Comparison of ENCODE assay signal across 24 cellular contexts in the genomic region with DNA sequence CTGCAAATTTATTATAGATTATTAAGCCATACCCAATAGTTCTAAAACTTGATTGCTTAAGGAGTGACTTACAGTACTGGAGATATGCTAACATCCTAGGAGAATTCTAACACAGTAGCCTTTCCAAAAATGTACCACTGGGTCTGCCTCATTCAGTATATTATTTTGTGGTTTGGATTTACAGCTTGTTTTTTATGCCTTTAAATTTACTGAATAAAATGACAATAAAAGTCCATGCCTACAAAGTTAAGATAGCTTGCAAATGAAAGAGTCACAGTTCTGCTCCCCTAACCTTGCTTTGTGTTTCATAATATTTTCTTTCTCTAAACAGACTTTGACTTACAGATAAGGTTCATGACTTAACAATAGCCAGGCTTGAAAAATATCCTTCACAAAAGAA.
DNase-seq lines count a peak whose midpoint lies in the region; ATAC-seq and TF ChIP-seq lines count a peak whose summit lies in the region.
"Had no signal": no experiment of that assay in that cellular context is flagged by ENCODE, and none has a peak within 500 bp of the region (broad histone marks: within the 10 kb centered on the region; RNA-seq: fewer than 3 reads in every experiment).

No MANE protein-coding gene starts in this region.

- DNase-seq in adrenal gland (no peak), fibroblast of villous mesenchyme (ENCODE audit: low read depth) (peak; percentile 57), activated gamma-delta T cell (lab: John Stamatoyannopoulos, UW) (no peak)
- no peak for DNase-seq in activated CD4-positive, alpha-beta memory T cell treated with anti-CD3 and anti-CD28 coated beads for 36 hours
- DNase-seq: activated effector memory CD4-positive, alpha-beta T cell treated with Interleukin-2 at 50 U/mL for 16 hours; activated naive CD8-positive, alpha-beta T cell treated with anti-CD3 and anti-CD28 coated beads, Interleukin-2, amount 10 ng/mL, durations not matched to agents 7 days and 5 days; activated T-cell treated with anti-CD3 and anti-CD28 coated beads for 4 hours; body of pancreas; cerebellar nuclear complex; dorsolateral prefrontal cortex; head of caudate nucleus; NCI-H1105 treated with DMSO at 0.1 percent for 48 hours; NCI-H2029; NCI-H69; T-helper 2 cell had no signal

- no peak for TF ChIP-seq CTCF in adrenal gland (IDR thresholded peaks at IDR 0.05)
- no peak for TF ChIP-seq CTCF in fibroblast of villous mesenchyme (IDR thresholded peaks at IDR 0.05; ENCODE audit: insufficient read depth, low read depth, low read length)

- no peaks in the 10 kb centered on the region for H3K36me3 Mint-ChIP-seq in activated CD4-positive, alpha-beta memory T cell treated with anti-CD3 and anti-CD28 coated beads for 36 hours
- H3K36me3 Mint-ChIP-seq: activated naive CD8-positive, alpha-beta T cell treated with anti-CD3 and anti-CD28 coated beads, Interleukin-2, amount 10 ng/mL, durations not matched to agents 7 days and 5 days had no signal

- POLR2A ChIA-PET in activated CD4-positive, alpha-beta memory T cell treated with anti-CD3 and anti-CD28 coated beads for 36 hours (lab: Charles Lee): no interaction called here

- H3K4me1 ChIP-seq in HUES64 (ENCODE audit: insufficient read depth, low read length) (peaks cover 28% of the 10 kb centered on the region), adrenal gland (replicated peaks in 1 of 2) (peaks cover 7 to 11% of the 10 kb centered on the region in 2 donors), skeletal muscle satellite cell (ENCODE audit: control insufficient read depth, insufficient read depth, low read length) (peaks cover 14% of the 10 kb centered on the region)
- H3K4me1 ChIP-seq: body of pancreas, vagina had no signal

- H3K4me3 ChIP-seq in HUES64 (ENCODE audit: low read length) (no peak overlapping the region), adrenal gland (no peak overlapping the region), fibroblast of villous mesenchyme (ENCODE audit: low read depth, low read length) (no peak overlapping the region), skeletal muscle satellite cell (ENCODE audit: low read length) (no peak overlapping the region)
- H3K4me3 ChIP-seq: body of pancreas, dorsolateral prefrontal cortex, lung, SK-N-MC, vagina had no signal

- ATAC-seq in HG03565 (IDR thresholded peaks at IDR 0.05; ENCODE audit: unreplicated experiment) (no peak), HG03135 (IDR thresholded peaks at IDR 0.05; ENCODE audit: unreplicated experiment) (no peak)
- ATAC-seq: body of pancreas had no signal

- H3K9me3 ChIP-seq in HUES64 (ENCODE audit: insufficient read depth, low read depth, low read length) (peaks cover 17% of the 10 kb centered on the region), adrenal gland (replicated peaks in 1 of 3) (peaks cover 0 to 11% (median 0%) of the 10 kb centered on the region in 3 donors), skeletal muscle satellite cell (replicated peaks; ENCODE audit: low read length) (no peaks in the 10 kb centered on the region)
- H3K9me3 ChIP-seq: body of pancreas had no signal

- no peak overlapping the region for H3K4me3 Mint-ChIP-seq in activated CD4-positive, alpha-beta memory T cell treated with anti-CD3 and anti-CD28 coated beads for 36 hours
- H3K4me3 Mint-ChIP-seq: activated naive CD8-positive, alpha-beta T cell treated with anti-CD3 and anti-CD28 coated beads, Interleukin-2, amount 10 ng/mL, durations not matched to agents 7 days and 5 days; stimulated activated naive CD8-positive, alpha-beta T cell treated with anti-CD3 and anti-CD28 coated beads, Interleukin-15, Interleukin-2, amounts not matched to agents 100 ng/mL and 50 ng/mL, for 24 hours had no signal

- H3K27me3 Mint-ChIP-seq in activated CD4-positive, alpha-beta memory T cell treated with anti-CD3 and anti-CD28 coated beads for 36 hours: no peaks in the 10 kb centered on the region
- H3K27me3 Mint-ChIP-seq: activated naive CD8-positive, alpha-beta T cell treated with anti-CD3 and anti-CD28 coated beads, Interleukin-2, amount 10 ng/mL, durations not matched to agents 7 days and 5 days; stimulated activated naive CD8-positive, alpha-beta T cell treated with anti-CD3 and anti-CD28 coated beads, Interleukin-15, Interleukin-2, amounts not matched to agents 100 ng/mL and 50 ng/mL, for 24 hours had no signal

- CTCF ChIA-PET in activated CD4-positive, alpha-beta memory T cell treated with anti-CD3 and anti-CD28 coated beads for 36 hours (lab: Charles Lee): interaction anchor here (0.7 kb wide), 1 partner anchor 172 kb away, joined by 4 read pairs; no protein-coding TSS in a partner anchor

- no peak for TF ChIP-seq POLR2A in adrenal gland (IDR thresholded peaks at IDR 0.05)

- peaks cover 20% of the 10 kb centered on the region for H3K9me3 Mint-ChIP-seq in activated CD4-positive, alpha-beta memory T cell treated with anti-CD3 and anti-CD28 coated beads for 36 hours

- no peak overlapping the region for H3K27ac Mint-ChIP-seq in activated CD4-positive, alpha-beta memory T cell treated with anti-CD3 and anti-CD28 coated beads for 36 hours
- H3K27ac Mint-ChIP-seq: activated naive CD8-positive, alpha-beta T cell treated with anti-CD3 and anti-CD28 coated beads, Interleukin-2, amount 10 ng/mL, durations not matched to agents 7 days and 5 days; stimulated activated naive CD8-positive, alpha-beta T cell treated with anti-CD3 and anti-CD28 coated beads, Interleukin-15, Interleukin-2, amounts not matched to agents 100 ng/mL and 50 ng/mL, for 24 hours had no signal

- H3K27ac ChIP-seq in HUES64 (ENCODE audit: low read depth, low read length): peak overlapping the region; percentile 61
- H3K27ac ChIP-seq in adrenal gland: peak overlapping the region in 3 of 5 donors; percentile 49 to 70 (median 68)
- H3K27ac ChIP-seq: body of pancreas, dorsolateral prefrontal cortex, HL-60, SK-N-MC, vagina had no signal

- no peaks in the 10 kb centered on the region for H3K27me3 ChIP-seq in HUES64 (ENCODE audit: insufficient read depth, low read length)
- H3K27me3 ChIP-seq in adrenal gland: no peaks in the 10 kb centered on the region
- H3K27me3 ChIP-seq in skeletal muscle satellite cell (ENCODE audit: control insufficient read depth, insufficient read depth, low read length): no peaks in the 10 kb centered on the region
- H3K27me3 ChIP-seq: body of pancreas, dorsolateral prefrontal cortex, vagina had no signal

- H3K36me3 ChIP-seq in HUES64 (ENCODE audit: insufficient read depth, low read length) (no peaks in the 10 kb centered on the region), adrenal gland (replicated peaks in 1 of 2) (no peaks in the 10 kb centered on the region), skeletal muscle satellite cell (ENCODE audit: insufficient read depth, low read length) (no peaks in the 10 kb centered on the region)
- H3K36me3 ChIP-seq: vagina had no signal

- no peak overlapping the region for H3K9ac ChIP-seq in HUES64 (ENCODE audit: low read depth, low read length)
- H3K9ac ChIP-seq in skeletal muscle satellite cell (ENCODE audit: low read depth, low read length): no peak overlapping the region

- H3K4me1 Mint-ChIP-seq in activated CD4-positive, alpha-beta memory T cell treated with anti-CD3 and anti-CD28 coated beads for 36 hours (ENCODE audit: low read depth): no peaks in the 10 kb centered on the region
- H3K4me1 Mint-ChIP-seq: activated naive CD8-positive, alpha-beta T cell treated with anti-CD3 and anti-CD28 coated beads, Interleukin-2, amount 10 ng/mL, durations not matched to agents 7 days and 5 days had no signal

- H3K4me2 ChIP-seq in skeletal muscle satellite cell (ENCODE audit: low read length): peak overlapping the region; percentile 21

- intact Hi-C loops in adrenal gland (cut with DNase I): no loop called here
- intact Hi-C loops in activated CD4-positive, alpha-beta memory T cell treated with anti-CD3 and anti-CD28 coated beads for 36 hours (cut with micrococcal nuclease): no loop called here
